In the genomic region with DNA sequence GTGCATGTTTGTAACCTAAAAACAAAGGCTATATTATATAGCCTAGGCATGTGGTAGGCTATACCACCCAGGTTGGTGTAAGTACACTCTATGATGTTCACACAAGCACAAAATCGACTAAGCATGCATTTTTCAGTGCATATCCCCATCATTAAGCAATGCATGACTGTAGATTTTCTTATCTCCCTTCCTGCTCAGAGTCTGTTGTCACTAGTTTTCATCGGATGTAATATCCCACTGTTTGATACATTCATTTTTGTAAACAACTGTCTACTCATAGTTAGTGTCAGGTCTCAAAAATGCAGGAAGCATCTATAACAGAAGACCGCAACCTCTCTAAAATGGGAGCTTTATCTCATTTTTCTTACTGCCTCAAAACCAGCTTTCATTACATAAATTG, we compare ENCODE assay signal across 28 cellular contexts.
"Had no signal": no experiment of that assay in that cellular context is flagged by ENCODE, and none has a peak within 500 bp of the region (broad histone marks: within the 10 kb centered on the region; RNA-seq: fewer than 3 reads in every experiment).

No MANE protein-coding gene starts in this region.

- H3K36me3 Mint-ChIP-seq: activated naive CD8-positive, alpha-beta T cell treated with anti-CD3 and anti-CD28 coated beads, Interleukin-2, amount 10 ng/mL, durations not matched to agents 7 days and 5 days had no signal

- H3K27me3 ChIP-seq: adrenal gland, breast epithelium had no signal

- H3K4me2 ChIP-seq: SK-N-SH had no signal

- H3K9me2 ChIP-seq: SK-N-SH had no signal

- H3K27me3 Mint-ChIP-seq: activated CD4-positive, alpha-beta memory T cell treated with anti-CD3 and anti-CD28 coated beads, Interleukin-2, amount 10 ng/mL, durations not matched to agents 7 days and 5 days; activated naive CD8-positive, alpha-beta T cell treated with anti-CD3 and anti-CD28 coated beads, Interleukin-2, amount 10 ng/mL, durations not matched to agents 7 days and 5 days had no signal

- H3K9me3 Mint-ChIP-seq: activated CD4-positive, alpha-beta memory T cell treated with anti-CD3 and anti-CD28 coated beads, Interleukin-2, amount 10 ng/mL, durations not matched to agents 7 days and 5 days; activated T-helper 2 cell treated with anti-CD3 and anti-CD28 coated beads, Interferon-gamma antibody, Interleukin-2, Interleukin-4, amounts not matched to agents 10 μg/mL and 5 μg/mL and 100 μg/mL, durations not matched to agents 14 hours and 24 hours and 36 hours had no signal

- H3K9ac ChIP-seq: SK-N-SH had no signal

- H3K4me1 ChIP-seq: adrenal gland, breast epithelium had no signal

- DNase-seq: activated CD4-positive, alpha-beta memory T cell treated with anti-CD3 and anti-CD28 coated beads, Interleukin-2, amount 10 ng/mL, durations not matched to agents 7 days and 5 days; activated CD4-positive, alpha-beta T cell treated with anti-CD3 and anti-CD28 coated beads, Interleukin-2, amount 50 U/mL, for 1 hour; activated CD4-positive, CD25-positive, alpha-beta regulatory T cell; activated gamma-delta T cell treated with Interleukin-2 at 50 U/mL for 16 hours; activated naive CD4-positive, alpha-beta T cell treated with anti-CD3 and anti-CD28 coated beads, Interleukin-2, amount 50 U/mL, for 16 hours; activated naive CD8-positive, alpha-beta T cell treated with anti-CD3 and anti-CD28 coated beads, Interleukin-2, amount 10 ng/mL, durations not matched to agents 7 days and 5 days; activated T-cell treated with anti-CD3 and anti-CD28 coated beads for 4 hours; activated T-cell treated with anti-CD3 and anti-CD28 coated beads, Interleukin-2, amount 50 U/mL, for 48 hours; adrenal gland; aorta; central memory CD4-positive, alpha-beta T cell; KG1; NCI-H1092; NCI-H1417 treated with DMSO at 0.1 percent for 48 hours; NCI-H1694; NCI-H2029; NCI-H2107; NCI-H2171 treated with DMSO at 0.1 percent for 48 hours; NCI-H510A treated with DMSO at 0.1 percent for 48 hours; NCI-H69; NK-92 treated with Interleukin-12 subunit alpha and Interleukin-12 subunit beta, amount 100 ng/mL, for 24 hours; PC-3; SHP77 treated with DMSO at 0.1 percent for 48 hours; SK-N-SH; T-helper 1 cell had no signal

- ATAC-seq: PC-3 had no signal

- H3K4me3 Mint-ChIP-seq: activated CD4-positive, alpha-beta memory T cell treated with anti-CD3 and anti-CD28 coated beads, Interleukin-2, amount 10 ng/mL, durations not matched to agents 7 days and 5 days; activated naive CD8-positive, alpha-beta T cell treated with anti-CD3 and anti-CD28 coated beads, Interleukin-2, amount 10 ng/mL, durations not matched to agents 7 days and 5 days had no signal

- H3K4me1 Mint-ChIP-seq: activated CD4-positive, alpha-beta memory T cell treated with anti-CD3 and anti-CD28 coated beads, Interleukin-2, amount 10 ng/mL, durations not matched to agents 7 days and 5 days; activated naive CD8-positive, alpha-beta T cell treated with anti-CD3 and anti-CD28 coated beads, Interleukin-2, amount 10 ng/mL, durations not matched to agents 7 days and 5 days had no signal

- H3K4me3 ChIP-seq: adrenal gland, breast epithelium had no signal

- H3K27ac Mint-ChIP-seq: activated CD4-positive, alpha-beta memory T cell treated with anti-CD3 and anti-CD28 coated beads, Interleukin-2, amount 10 ng/mL, durations not matched to agents 7 days and 5 days; activated naive CD8-positive, alpha-beta T cell treated with anti-CD3 and anti-CD28 coated beads, Interleukin-2, amount 10 ng/mL, durations not matched to agents 7 days and 5 days; activated T-helper 2 cell treated with anti-CD3 and anti-CD28 coated beads, Interferon-gamma antibody, Interleukin-2, Interleukin-4, amounts not matched to agents 10 μg/mL and 5 μg/mL and 100 μg/mL, durations not matched to agents 14 hours and 24 hours and 36 hours had no signal

- H3K27ac ChIP-seq: adrenal gland, breast epithelium, VCaP had no signal

- H3K36me3 ChIP-seq: adrenal gland, breast epithelium had no signal

- H3K9me3 ChIP-seq: adrenal gland, breast epithelium, SK-N-SH had no signal
